Comparison of ENCODE assay signal across 19 cellular contexts in genomic region chr3:5210926-5211325, GRCh38. TPM values are rescaled to one million over a fixed set of nuclear protein-coding genes. Genes with fewer than 3 reads are reported as not detected.
DNase-seq lines count a peak whose midpoint lies in the region; ATAC-seq, FAIRE-seq and TF ChIP-seq lines count a peak whose summit lies in the region.
"Had no signal": no experiment of that assay in that cellular context is flagged by ENCODE, and none has a peak within 500 bp of the region (broad histone marks: within the 10 kb centered on the region; RNA-seq: fewer than 3 reads in every experiment).

No MANE protein-coding gene starts in this region.

- H3K4me1 ChIP-seq in CD8-positive, alpha-beta T cell (ENCODE audit: insufficient read depth, low read length): no peaks in the 10 kb centered on the region
- H3K4me1 ChIP-seq in MM.1S (ENCODE audit: low read length) (peaks cover 87% of the 10 kb centered on the region), K562 (replicated peaks in 1 of 2; ENCODE audit: control insufficient read depth in 2 of 2, insufficient read depth in 2 of 2, low read length in 2 of 2) (no peaks in the 10 kb centered on the region)
- H3K4me1 ChIP-seq: Caco-2 had no signal

- 96% methylated on average over 5 of the region's 5 CpGs for WGBS in K562 (ENCODE audit: insufficient coverage, low coverage, missing lambda C conversion rate)

- H3K36me3 Mint-ChIP-seq in CD8-positive, alpha-beta T cell: peaks cover 98% of the 10 kb centered on the region
- H3K36me3 Mint-ChIP-seq in naive B cell: peaks cover 40 to 68% of the 10 kb centered on the region in 2 donors

- no peak for FAIRE-seq in K562 (lab: Jason Lieb, UNC)

- TF ChIP-seq CTCF in CD8-positive, alpha-beta T cell (IDR thresholded peaks at IDR 0.05): no peak
- TF ChIP-seq CTCF in MM.1S (IDR thresholded peaks at IDR 0.05; ENCODE audit: low read length): no peak
- TF ChIP-seq CTCF in K562 (IDR thresholded peaks at IDR 0.05 in 2 of 3, conservative IDR thresholded peaks at IDR 0.05 in 1 of 3; ENCODE audit: insufficient read depth in 2 of 3, low read depth in 1 of 3, low read length in 3 of 3): no peak

- H3K9ac ChIP-seq in MM.1S (ENCODE audit: low read length) (peak overlapping the region; percentile 76; the same call in 1 of the 2 replicates), K562 (ENCODE audit: insufficient read depth in 1 of 2, low read depth in 2 of 2, low read length in 2 of 2) (no peak overlapping the region)
- H3K9ac ChIP-seq: SK-N-SH had no signal

- no peak for TF ChIP-seq POLR2A in K562 (conservative IDR thresholded peaks at IDR 0.05)

- H3K79me2 ChIP-seq in MM.1S (ENCODE audit: low read length): peaks cover 76% of the 10 kb centered on the region
- H3K79me2 ChIP-seq in K562 (ENCODE audit: control insufficient read depth, insufficient read depth, low read length): no peaks in the 10 kb centered on the region

- no peaks in the 10 kb centered on the region for H3K9me3 ChIP-seq in CD8-positive, alpha-beta T cell (ENCODE audit: low read length)
- no peaks in the 10 kb centered on the region for H3K9me3 ChIP-seq in MM.1S (replicated peaks; ENCODE audit: insufficient read depth, low read length)
- H3K9me3 ChIP-seq in K562 (replicated peaks; ENCODE audit: control insufficient read depth, insufficient read depth, low read depth, low read length): no peaks in the 10 kb centered on the region
- H3K9me3 ChIP-seq: Caco-2, SK-N-SH had no signal

- H3K4me3 ChIP-seq in CD8-positive, alpha-beta T cell (ENCODE audit: low read depth, low read length): no peak overlapping the region
- H3K4me3 ChIP-seq in MM.1S (ENCODE audit: low read length): no peak overlapping the region
- no peak overlapping the region for H3K4me3 ChIP-seq in K562

- H3K27me3 ChIP-seq in CD8-positive, alpha-beta T cell (ENCODE audit: insufficient read depth, low read length): no peaks in the 10 kb centered on the region
- H3K27me3 ChIP-seq in MM.1S (replicated peaks; ENCODE audit: insufficient read depth, low read length): no peaks in the 10 kb centered on the region
- H3K27me3 ChIP-seq in K562 (ENCODE audit: control insufficient read depth in 2 of 2, insufficient read depth in 2 of 2, low read length in 2 of 2): no peaks in the 10 kb centered on the region

- in situ Hi-C loops in K562 (cut with MboI): no loop called here

- H3K4me2 ChIP-seq in MM.1S (ENCODE audit: low read depth, low read length) (peak overlapping the region; percentile 73), K562 (ENCODE audit: insufficient read depth, low read length) (no peak overlapping the region)
- H3K4me2 ChIP-seq: SK-N-SH had no signal

- TF ChIP-seq EP300 in K562 (IDR thresholded peaks at IDR 0.05; ENCODE audit: low read length): no peak

- H2AFZ ChIP-seq in MM.1S (ENCODE audit: low read length) (no peak overlapping the region), K562 (ENCODE audit: low read depth, low read length) (no peak overlapping the region)

- intact Hi-C loops in CD8-positive, alpha-beta T cell (cut with DNase I, micrococcal nuclease): loop anchor here in 1 of 2 experiments (5.0 to 10.0 kb wide), 2 partner anchors 34 to 506 kb away; no protein-coding TSS in a partner anchor
- intact Hi-C loops in K562 (cut with micrococcal nuclease): no loop called here

- H3K27ac ChIP-seq in CD8-positive, alpha-beta T cell (ENCODE audit: low read depth, low read length): no peak overlapping the region
- H3K27ac ChIP-seq in MM.1S (ENCODE audit: low read length) (peak overlapping the region; percentile 96), K562 (ENCODE audit: extremely low read depth, low read depth, low read length) (no peak overlapping the region)

- H3K9me3 Mint-ChIP-seq in CD8-positive, alpha-beta T cell: no peaks in the 10 kb centered on the region
- H3K9me3 Mint-ChIP-seq in naive B cell: no peaks in the 10 kb centered on the region

- peaks cover 68% of the 10 kb centered on the region for H3F3A ChIP-seq in MM.1S (ENCODE audit: insufficient read depth, low read length)

- H3K4me1 Mint-ChIP-seq in CD8-positive, alpha-beta T cell (ENCODE audit: low read depth): peaks cover 8% of the 10 kb centered on the region
- peaks cover 16 to 31% (median 21%) of the 10 kb centered on the region in 3 donors for H3K4me1 Mint-ChIP-seq in naive B cell

- peaks cover 93% of the 10 kb centered on the region for H3K36me3 ChIP-seq in CD8-positive, alpha-beta T cell (ENCODE audit: insufficient read depth, low read length)
- H3K36me3 ChIP-seq in MM.1S (replicated peaks; ENCODE audit: insufficient read depth, low read length) (peaks cover 47% of the 10 kb centered on the region), K562 (ENCODE audit: control insufficient read depth, insufficient read depth, low read length) (peaks cover 92% of the 10 kb centered on the region)

- no peak for ATAC-seq in CD8-positive, alpha-beta T cell
- ATAC-seq in K562: no peak
- no peak for ATAC-seq in naive B cell (ENCODE audit: low read depth in 2 of 2)

- CTCF ChIA-PET in CD8-positive, alpha-beta T cell (lab: Charles Lee): interaction anchor here (0.6 to 0.7 kb wide), 2 partner anchors 13 to 95 kb away, joined by 3 read pairs; no protein-coding TSS in a partner anchor
- CTCF ChIA-PET in K562 (lab: Yijun Ruan, JAX; ENCODE audit: low intra/inter-chr PET ratio): no interaction called here

- no peak for TF ChIP-seq RAD21 in K562 (CRISPR knock-in tag; conservative IDR thresholded peaks at IDR 0.05 in 1 of 2, IDR thresholded peaks at IDR 0.05 in 1 of 2)

- no TSS peak for BruUV-seq in K562 (replicated peaks; lab: Mats Ljungman, UMichigan)

- H3K9me1 ChIP-seq in K562 (ENCODE audit: control insufficient read depth, insufficient read depth, low read length): no peaks in the 10 kb centered on the region

- no peaks in the 10 kb centered on the region for H4K20me1 ChIP-seq in MM.1S (ENCODE audit: insufficient read depth, low read length)
- no peaks in the 10 kb centered on the region for H4K20me1 ChIP-seq in K562 (replicated peaks; ENCODE audit: control insufficient read depth, insufficient read depth, low read length)

- POLR2A ChIA-PET in CD8-positive, alpha-beta T cell (lab: Charles Lee): no interaction called here
- POLR2A ChIA-PET in K562 (lab: Yijun Ruan, JAX): interaction anchor here (0.7 to 1.2 kb wide), 4 partner anchors 9 to 473 kb away, joined by 3 to 5 read pairs (median 3); no protein-coding TSS in a partner anchor

- peak overlapping the region; percentile 5 for H3K27ac Mint-ChIP-seq in CD8-positive, alpha-beta T cell
- peak overlapping the region in 4 of 6 donors; percentile 40 to 85 (median 61) for H3K27ac Mint-ChIP-seq in naive B cell

- H3K27me3 Mint-ChIP-seq in CD8-positive, alpha-beta T cell (ENCODE audit: low read depth): no peaks in the 10 kb centered on the region
- H3K27me3 Mint-ChIP-seq in naive B cell: no peaks in the 10 kb centered on the region
- H3K27me3 Mint-ChIP-seq: B cell had no signal

- no peaks in the 10 kb centered on the region for H3K9me2 ChIP-seq in MM.1S (replicated peaks; ENCODE audit: insufficient read depth, low read length)
- H3K9me2 ChIP-seq: SK-N-SH had no signal

- no peak overlapping the region for H3K4me3 Mint-ChIP-seq in CD8-positive, alpha-beta T cell
- no peak overlapping the region for H3K4me3 Mint-ChIP-seq in naive B cell
- H3K4me3 Mint-ChIP-seq: B cell had no signal

- DNase-seq in CD8-positive, alpha-beta T cell: no peak
- DNase-seq in MM.1S: no peak
- no peak for DNase-seq in K562 (ENCODE audit: extremely low read depth in 1 of 4, low spot score in 3 of 4)
- no peak for DNase-seq in naive B cell
- DNase-seq in AG20443 (ENCODE audit: low spot score): no peak
- no peak for DNase-seq in activated gamma-delta T cell (lab: John Stamatoyannopoulos, UW)
- DNase-seq in NOMO-1 (lab: John Stamatoyannopoulos, UW; ENCODE audit: unreplicated experiment in 2 of 2): no peak
- DNase-seq: Caco-2, DMS153, GDM1, NCI-H1105 treated with DMSO at 0.1 percent for 48 hours, NCI-H1930, NCI-H2171, NCI-H446, NCI-H774, OCI-M1, SHP77 treated with DMSO at 0.1 percent for 48 hours, SK-N-SH had no signal

TF ChIP-seq in K562, 482 proteins besides CTCF, POLR2A, EP300 and RAD21:
- 0 out of 2 replicates have a peak, but pooled peaks have one; percentile 9 for TF ChIP-seq MAFG (tag; conservative IDR thresholded peaks at IDR 0.05)
- TF ChIP-seq FIP1L1 (IDR thresholded peaks at IDR 0.05; ENCODE audit: low read depth, low read length, poor library complexity, severe bottlenecking): no peak

RNA-seq across cellular contexts. Expression of gene EDEM1, which starts 23.4 kb away (rescaled TPM):
- total RNA-seq in CD8-positive, alpha-beta T cell: 10 to 100 TPM; 73.0 to 88.9 TPM
- 59.6 and 88.6 TPM in 2 replicates for total RNA-seq in K562 (2011; cell fraction: chromatin; rRNA removed; ENCODE audit: low replicate concordance)
- 36.5 and 42.8 TPM in 2 replicates for total RNA-seq in K562 (2011; cell fraction: nucleolus; rRNA removed)
- total RNA-seq in K562 (2011; cell fraction: nucleoplasm; rRNA removed): 58.9 and 67.9 TPM in 2 replicates
- total RNA-seq in K562 (2014; rRNA removed): 9.3 and 17.9 TPM in 2 replicates
- total RNA-seq in K562 (2014; rRNA removed; fragmentation: Illumina TruSeq; extraction: Trizol): 16.7 and 17.4 TPM in 2 replicates
- 11.5 and 14.3 TPM in 2 replicates for total RNA-seq in K562 (2015; rRNA removed; fragmentation: Illumina TruSeq; extraction: Trizol)
- 24.6 and 32.9 TPM in 2 replicates for total RNA-seq in K562 (2021)
- 36.7 and 37.6 TPM in 2 replicates for polyA plus RNA-seq in K562 (2011; rRNA removed)
- 18.1 and 21.2 TPM in 2 replicates for polyA plus RNA-seq in K562 (2011; cell fraction: cytosol; rRNA removed)
- polyA plus RNA-seq in K562 (2011; cell fraction: nucleus; rRNA removed): 32.0 and 53.9 TPM in 2 replicates
- polyA plus RNA-seq in K562 (2012): 9.6 and 20.6 TPM in 2 replicates
- 12.8 and 13.9 TPM in 2 replicates for polyA plus RNA-seq in K562 (2014; fragmentation: Illumina TruSeq; extraction: Trizol)
- 1 to 10 TPM; 6.2 to 8.8 TPM for polyA plus RNA-seq in K562 (2014; fragmentation: Nextera tagmentation; extraction: Ambion mirVana)
- 15.2 and 20.7 TPM in 2 replicates for polyA plus RNA-seq in K562 (2014; rRNA removed)
- 42.0 and 44.5 TPM in 2 replicates for polyA minus RNA-seq in K562 (2011; rRNA and poly(A)+ RNA removed)
- 21.0 and 33.3 TPM in 2 replicates for polyA minus RNA-seq in K562 (2011; cell fraction: cytosol; rRNA and poly(A)+ RNA removed)
- 24.0 and 38.5 TPM in 2 replicates for polyA minus RNA-seq in K562 (2011; cell fraction: nucleus; rRNA and poly(A)+ RNA removed)
- 10 to 100 TPM; 43.5 to 77.8 (median 57.4) TPM for polyA plus RNA-seq in naive B cell (ENCODE audit: low read depth in 6 of 6)
